Comparison of ENCODE assay signal across 9 cellular contexts in the genomic region with DNA sequence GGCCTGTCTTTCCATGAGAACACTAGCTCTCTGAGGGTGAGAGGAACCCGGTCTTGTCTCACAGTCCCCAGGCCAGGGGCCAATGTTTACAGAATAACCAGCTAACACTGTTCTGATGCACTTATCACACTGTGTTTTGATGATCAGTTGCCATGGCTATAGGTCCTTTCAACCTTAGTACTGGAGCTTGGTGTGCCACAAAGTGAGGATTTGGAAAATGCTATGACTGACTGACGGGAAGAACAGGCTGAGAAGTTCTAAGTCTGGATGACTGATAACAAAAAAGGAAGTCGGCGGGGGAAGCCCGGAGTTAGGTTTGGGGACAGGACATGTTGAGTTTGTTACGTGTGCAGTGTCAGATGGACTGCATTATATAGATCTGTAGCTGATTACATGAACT.
A peak's percentile ranks its signal among the peaks of the same experiment; 100 is the strongest.
DNase-seq lines count a peak whose midpoint lies in the region; ATAC-seq, FAIRE-seq and TF ChIP-seq lines count a peak whose summit lies in the region.
"Had no signal": no experiment of that assay in that cellular context is flagged by ENCODE, and none has a peak within 500 bp of the region (broad histone marks: within the 10 kb centered on the region; RNA-seq: fewer than 3 reads in every experiment).

No MANE protein-coding gene starts in this region.

- TF ChIP-seq CTCF in right lobe of liver (IDR thresholded peaks at IDR 0.05) (no peak), HepG2 (CRISPR knock-in tag; IDR thresholded peaks at IDR 0.05) (no peak), upper lobe of right lung (IDR thresholded peaks at IDR 0.05) (no peak), WERI-Rb-1 (IDR thresholded peaks at IDR 0.05; ENCODE audit: low read depth, low read length) (no peak)

- no peaks in the 10 kb centered on the region for H3K79me2 ChIP-seq in HepG2 (ENCODE audit: insufficient read depth, low read length)

- 37% methylated on average over 6 of the region's 6 CpGs for WGBS in right lobe of liver (ENCODE audit: insufficient coverage, low coverage, low lambda C conversion rate, missing lambda C conversion rate)
- 50% methylated on average over 6 of the region's 6 CpGs for WGBS in HepG2 (ENCODE audit: low lambda C conversion rate)

- H3K4me2 ChIP-seq in HepG2 (ENCODE audit: low read depth, low read length) = no peak overlapping the region

- H2AFZ ChIP-seq in HepG2 (ENCODE audit: low read length) = no peak overlapping the region

- TF ChIP-seq POLR2A in right lobe of liver (IDR thresholded peaks at IDR 0.05) (no peak), HepG2 (IDR thresholded peaks at IDR 0.05; ENCODE audit: insufficient read depth in 1 of 2, low read depth in 2 of 2, low read length in 2 of 2) (no peak)

- H3K4me1 ChIP-seq in right lobe of liver (no peaks in the 10 kb centered on the region), HepG2 (ENCODE audit: insufficient read depth, low read length) (no peaks in the 10 kb centered on the region), upper lobe of right lung (no peaks in the 10 kb centered on the region)

- H3K27me3 ChIP-seq in right lobe of liver = no peaks in the 10 kb centered on the region
- H3K27me3 ChIP-seq in HepG2 (ENCODE audit: control insufficient read depth in 1 of 2, insufficient read depth in 2 of 2, low read length in 2 of 2) = peaks cover 0 to 4% of the 10 kb centered on the region in 2 experiments; a peak in 3 of 5 replicates
- H3K27me3 ChIP-seq in upper lobe of right lung = no peaks in the 10 kb centered on the region
- H3K27me3 ChIP-seq in WERI-Rb-1 (ENCODE audit: insufficient read depth, low read depth, severe bottlenecking) = peaks cover 72% of the 10 kb centered on the region

- H3K4me3 ChIP-seq in right lobe of liver (no peak overlapping the region), HepG2 (replicated peaks in 1 of 3; ENCODE audit: insufficient read depth in 1 of 3, low read depth in 2 of 3, low read length in 3 of 3) (no peak overlapping the region), upper lobe of right lung (no peak overlapping the region), WERI-Rb-1 (ENCODE audit: low read depth, low read length) (no peak overlapping the region)

- ATAC-seq in right lobe of liver (peak; percentile 33 to 72 (median 54)), HepG2 (no peak), HG02938 (IDR thresholded peaks at IDR 0.05; ENCODE audit: unreplicated experiment) (peak; percentile 92), upper lobe of right lung (peak; percentile 56), sciatic nerve (no peak)

- H3K9ac ChIP-seq in HepG2 (ENCODE audit: insufficient read depth, low read depth, low read length) = no peak overlapping the region

- H3K9me3 ChIP-seq in right lobe of liver = no peaks in the 10 kb centered on the region
- no peaks in the 10 kb centered on the region for H3K9me3 ChIP-seq in HepG2 (ENCODE audit: low read length)
- no peaks in the 10 kb centered on the region for H3K9me3 ChIP-seq in upper lobe of right lung
- H3K9me3 ChIP-seq in WERI-Rb-1 (ENCODE audit: severe bottlenecking) = no peaks in the 10 kb centered on the region

- H3K27ac ChIP-seq in right lobe of liver (no peak overlapping the region), HepG2 (ENCODE audit: extremely low read length, insufficient read depth, low read length) (no peak overlapping the region), upper lobe of right lung (no peak overlapping the region), WERI-Rb-1 (no peak overlapping the region)
- H3K27ac ChIP-seq: C4-2B had no signal

- TF ChIP-seq RAD21 in HepG2 (CRISPR knock-in tag; IDR thresholded peaks at IDR 0.05) = no peak

- no TSS peak for BruUV-seq in HepG2 (replicated peaks; lab: Mats Ljungman, UMichigan)

- TF ChIP-seq EP300 in HepG2 (IDR thresholded peaks at IDR 0.05; ENCODE audit: low read depth in 2 of 2, low read length in 2 of 2) (no peak), HepG2 (CRISPR knock-in tag; IDR thresholded peaks at IDR 0.05; ENCODE audit: borderline replicate concordance) (no peak)

- in situ Hi-C loops in HepG2 (cut with HindIII; ENCODE audit: extremely low pct_ligation_motif_present, low pct_unique_long_range_greater_than_20kb) = no loop called here

- no peaks in the 10 kb centered on the region for H4K20me1 ChIP-seq in HepG2 (ENCODE audit: insufficient read depth, low read length)

- POLR2A ChIA-PET in HepG2 (lab: Yijun Ruan, JAX) = no interaction called here

- FAIRE-seq in HepG2 (lab: Jason Lieb, UNC) = no peak

- DNase-seq in right lobe of liver (no peak), HepG2 (ENCODE audit: low spot score) (no peak), OCI-M2 (lab: John Stamatoyannopoulos, UW; ENCODE audit: unreplicated experiment) (peak; percentile 90), upper lobe of right lung (no peak), WERI-Rb-1 (no peak), sciatic nerve (ENCODE audit: low spot score) (no peak), DMS114 treated with DMSO at 0.1 percent for 48 hours (lab: John Stamatoyannopoulos, UW; ENCODE audit: unreplicated experiment) (no peak)

- CTCF ChIA-PET in HepG2 (lab: Yijun Ruan, JAX; ENCODE audit: low intra/inter-chr PET ratio, low total read pairs) = no interaction called here

- intact Hi-C loops in right lobe of liver (cut with DNase I) = no loop called here
- intact Hi-C loops in HepG2 (cut with micrococcal nuclease; ENCODE audit: unreplicated experiment) = no loop called here
- intact Hi-C loops in upper lobe of right lung (cut with DNase I) = no loop called here
- intact Hi-C loops in sciatic nerve (cut with DNase I) = loop anchor here (10.0 kb wide), 1 partner anchor 1167 kb away; no protein-coding TSS in a partner anchor

- H3K36me3 ChIP-seq in right lobe of liver (no peaks in the 10 kb centered on the region), HepG2 (replicated peaks in 1 of 2; ENCODE audit: control insufficient read depth in 1 of 2, insufficient read depth in 2 of 2, low read length in 2 of 2) (no peaks in the 10 kb centered on the region), upper lobe of right lung (no peaks in the 10 kb centered on the region), WERI-Rb-1 (no peaks in the 10 kb centered on the region)

TF ChIP-seq in HepG2, 621 proteins besides CTCF, POLR2A, EP300 and RAD21:
- TF ChIP-seq ZNF550 (CRISPR knock-in tag; IDR thresholded peaks at IDR 0.05; ENCODE audit: borderline replicate concordance) (no peak), ETV6 (CRISPR knock-in tag; conservative IDR thresholded peaks at IDR 0.05) (no peak), ZNF530 (CRISPR knock-in tag; IDR thresholded peaks at IDR 0.05; ENCODE audit: low read depth) (no peak), ZNF251 (CRISPR knock-in tag; IDR thresholded peaks at IDR 0.05) (no peak), HOXA7 (CRISPR knock-in tag; IDR thresholded peaks at IDR 0.05) (no peak)
- TF ChIP-seq, protein P1, sequence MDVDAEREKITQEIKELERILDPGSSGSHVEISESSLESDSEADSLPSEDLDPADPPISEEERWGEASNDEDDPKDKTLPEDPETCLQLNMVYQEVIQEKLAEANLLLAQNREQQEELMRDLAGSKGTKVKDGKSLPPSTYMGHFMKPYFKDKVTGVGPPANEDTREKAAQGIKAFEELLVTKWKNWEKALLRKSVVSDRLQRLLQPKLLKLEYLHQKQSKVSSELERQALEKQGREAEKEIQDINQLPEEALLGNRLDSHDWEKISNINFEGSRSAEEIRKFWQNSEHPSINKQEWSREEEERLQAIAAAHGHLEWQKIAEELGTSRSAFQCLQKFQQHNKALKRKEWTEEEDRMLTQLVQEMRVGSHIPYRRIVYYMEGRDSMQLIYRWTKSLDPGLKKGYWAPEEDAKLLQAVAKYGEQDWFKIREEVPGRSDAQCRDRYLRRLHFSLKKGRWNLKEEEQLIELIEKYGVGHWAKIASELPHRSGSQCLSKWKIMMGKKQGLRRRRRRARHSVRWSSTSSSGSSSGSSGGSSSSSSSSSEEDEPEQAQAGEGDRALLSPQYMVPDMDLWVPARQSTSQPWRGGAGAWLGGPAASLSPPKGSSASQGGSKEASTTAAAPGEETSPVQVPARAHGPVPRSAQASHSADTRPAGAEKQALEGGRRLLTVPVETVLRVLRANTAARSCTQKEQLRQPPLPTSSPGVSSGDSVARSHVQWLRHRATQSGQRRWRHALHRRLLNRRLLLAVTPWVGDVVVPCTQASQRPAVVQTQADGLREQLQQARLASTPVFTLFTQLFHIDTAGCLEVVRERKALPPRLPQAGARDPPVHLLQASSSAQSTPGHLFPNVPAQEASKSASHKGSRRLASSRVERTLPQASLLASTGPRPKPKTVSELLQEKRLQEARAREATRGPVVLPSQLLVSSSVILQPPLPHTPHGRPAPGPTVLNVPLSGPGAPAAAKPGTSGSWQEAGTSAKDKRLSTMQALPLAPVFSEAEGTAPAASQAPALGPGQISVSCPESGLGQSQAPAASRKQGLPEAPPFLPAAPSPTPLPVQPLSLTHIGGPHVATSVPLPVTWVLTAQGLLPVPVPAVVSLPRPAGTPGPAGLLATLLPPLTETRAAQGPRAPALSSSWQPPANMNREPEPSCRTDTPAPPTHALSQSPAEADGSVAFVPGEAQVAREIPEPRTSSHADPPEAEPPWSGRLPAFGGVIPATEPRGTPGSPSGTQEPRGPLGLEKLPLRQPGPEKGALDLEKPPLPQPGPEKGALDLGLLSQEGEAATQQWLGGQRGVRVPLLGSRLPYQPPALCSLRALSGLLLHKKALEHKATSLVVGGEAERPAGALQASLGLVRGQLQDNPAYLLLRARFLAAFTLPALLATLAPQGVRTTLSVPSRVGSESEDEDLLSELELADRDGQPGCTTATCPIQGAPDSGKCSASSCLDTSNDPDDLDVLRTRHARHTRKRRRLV (CRISPR knock-in tag; IDR thresholded peaks at IDR 0.05) = no peak
- TF ChIP-seq, protein P2, sequence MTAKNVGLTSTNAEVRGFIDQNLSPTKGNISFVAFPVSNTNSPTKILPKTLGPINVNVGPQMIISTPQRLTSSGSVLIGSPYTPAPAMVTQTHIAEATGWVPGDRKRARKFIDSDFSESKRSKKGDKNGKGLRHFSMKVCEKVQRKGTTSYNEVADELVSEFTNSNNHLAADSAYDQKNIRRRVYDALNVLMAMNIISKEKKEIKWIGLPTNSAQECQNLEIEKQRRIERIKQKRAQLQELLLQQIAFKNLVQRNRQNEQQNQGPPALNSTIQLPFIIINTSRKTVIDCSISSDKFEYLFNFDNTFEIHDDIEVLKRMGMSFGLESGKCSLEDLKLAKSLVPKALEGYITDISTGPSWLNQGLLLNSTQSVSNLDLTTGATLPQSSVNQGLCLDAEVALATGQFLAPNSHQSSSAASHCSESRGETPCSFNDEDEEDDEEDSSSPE (CRISPR knock-in tag; IDR thresholded peaks at IDR 0.05) = no peak

Comparison
In these comparisons a context has a peak if more than half of its experiments do, and no peak if none do; other contexts are left out.
1. ATAC-seq: peak in right lobe of liver (4 of 4), HG02938 (single experiment) and upper lobe of right lung (single experiment); none in HepG2 (single experiment) and sciatic nerve (single experiment).